Comparison of ENCODE assay signal across 8 cellular contexts in genomic region chr17:1649116-1649843, GRCh38. TPM values are rescaled to one million over a fixed set of nuclear protein-coding genes. Genes with fewer than 3 reads are reported as not detected.
DNase-seq lines count a peak whose midpoint lies in the region; ATAC-seq, FAIRE-seq and TF ChIP-seq lines count a peak whose summit lies in the region.

No MANE protein-coding gene starts in this region.

- peak overlapping the region; percentile 83 for H3K4me3 ChIP-seq in ovary
- H3K4me3 ChIP-seq in thyroid gland (replicated peaks in 1 of 3): peak overlapping the region; percentile 74 to 93 (median 89)

- TF ChIP-seq EP300 in ovary (IDR thresholded peaks at IDR 0.05): no peak

- H3K4me1 ChIP-seq in ovary (ENCODE audit: insufficient read depth) (peaks cover 8% of the 10 kb centered on the region), thyroid gland (peaks cover 34 to 57% of the 10 kb centered on the region in 2 donors)

- TF ChIP-seq POLR2A in ovary (IDR thresholded peaks at IDR 0.05) (peak; percentile 41), thyroid gland (IDR thresholded peaks at IDR 0.05) (peak; percentile 58 to 86)

- 0 to 1% (median 1%) methylated on average over 10 to 80 of the region's 88 CpGs for WGBS in ovary, 3 donors
- WGBS in thyroid gland, 2 donors: 0% methylated on average over 3 to 28 of the region's 88 CpGs

- peak in 8 of 14 donors; percentile 58 to 84 (median 70) for DNase-seq in C1 segment of cervical spinal cord (lab: John Stamatoyannopoulos, UW)
- peak; percentile 66 for DNase-seq in RCC 7860 (ENCODE audit: low spot score)
- DNase-seq in activated gamma-delta T cell treated with anti-CD3 and anti-CD28 coated beads, Interleukin-2, amount 50 U/mL, for 16 hours (ENCODE audit: low read depth): peak; percentile 72
- DNase-seq in glomerular visceral epithelial cell (ENCODE audit: extremely low spot score): peak; percentile 93
- peak; percentile 87 to 92 (median 90) for DNase-seq in ovary
- peak; percentile 85 to 88 for DNase-seq in thyroid gland

- no peak for FAIRE-seq in RCC 7860 (lab: Jason Lieb, UNC)

- ATAC-seq in GM19324 (IDR thresholded peaks at IDR 0.05; ENCODE audit: low FRiP score, unreplicated experiment): peak; percentile 54
- ATAC-seq in HG03460 (IDR thresholded peaks at IDR 0.05; ENCODE audit: unreplicated experiment): peak; percentile 38

- H3K27ac ChIP-seq in ovary (peak overlapping the region; percentile 69 to 95), thyroid gland (peak overlapping the region; percentile 95 to 100 (median 100))

- no peaks in the 10 kb centered on the region for H3K27me3 ChIP-seq in ovary
- H3K27me3 ChIP-seq in thyroid gland: no peaks in the 10 kb centered on the region

- H3K36me3 ChIP-seq in ovary: no peaks in the 10 kb centered on the region
- H3K36me3 ChIP-seq in thyroid gland: peaks cover 38 to 39% of the 10 kb centered on the region in 2 donors

- intact Hi-C loops in ovary (cut with DNase I): loop anchor here in 3 of 4 donors (2.0 to 10.0 kb wide), 4 partner anchors 20 to 136 kb away; partner anchors contain the start of gene SLC43A2 (in 1 of the 3)
- intact Hi-C loops in thyroid gland (cut with DNase I): loop anchor here (5.0 kb wide), 1 partner anchor 77 kb away; no protein-coding TSS in a partner anchor

- H3K9me3 ChIP-seq in ovary: no peaks in the 10 kb centered on the region
- H3K9me3 ChIP-seq in thyroid gland: no peaks in the 10 kb centered on the region

- peak in 1 of 3 donors; percentile 19 for TF ChIP-seq CTCF in ovary (IDR thresholded peaks at IDR 0.05)
- TF ChIP-seq CTCF in thyroid gland (IDR thresholded peaks at IDR 0.05): no peak

RNA-seq across cellular contexts. Expression of gene RILP, which starts 0.4 kb away (rescaled TPM):
- total RNA-seq in ovary (10 to 100 TPM in 1 of 7 donors, 1 to 10 TPM in 6; 3.0 to 11.0 (median 5.7) TPM), thyroid gland (100 to 1,000 TPM in 3 of 4 donors, 10 to 100 TPM in 1; 67.5 to 140 (median 124) TPM)
- polyA plus RNA-seq in ovary: 1 to 10 TPM; 2.3 to 6.2 TPM

RNA-seq across cellular contexts. Expression of gene SCARF1, which starts 3.7 kb away (rescaled TPM):
- 10 to 100 TPM in 1 of 7 donors, 1 to 10 TPM in 6; 2.6 to 10.2 (median 5.7) TPM for total RNA-seq in ovary
- polyA plus RNA-seq in ovary: 1 to 10 TPM; 1.7 to 6.5 TPM
- 10 to 100 TPM; 31.6 to 52.0 (median 35.5) TPM for total RNA-seq in thyroid gland

RNA-seq across cellular contexts. Expression of gene SLC43A2, which starts 20.6 kb away (rescaled TPM):
- total RNA-seq in ovary: 10 to 100 TPM in 3 of 7 donors, 1 to 10 TPM in 4; 3.5 to 24.6 (median 8.8) TPM
- polyA plus RNA-seq in ovary: 1 to 10 TPM; 5.0 to 7.1 TPM
- 10 to 100 TPM; 17.5 to 28.2 (median 23.9) TPM for total RNA-seq in thyroid gland

RNA-seq across cellular contexts. Expression of gene PRPF8, which starts 35.4 kb away (rescaled TPM):
- total RNA-seq in ovary (100 to 1,000 TPM; 146 to 379 (median 290) TPM), thyroid gland (100 to 1,000 TPM; 181 to 256 (median 242) TPM)
- 100 to 1,000 TPM; 150 to 186 TPM for polyA plus RNA-seq in ovary

Comparison
In these comparisons a context has a peak if more than half of its experiments do, and no peak if none do; other contexts are left out.
1. Peak in every context shown above with its lines: DNase-seq, ATAC-seq, H3K4me3 ChIP-seq and H3K27ac ChIP-seq.
2. RNA of gene RILP, which starts 0.4 kb away (total RNA-seq): 67.5 to 140 TPM in thyroid gland; 3.0 to 11.0 TPM in ovary; every median in the first group is over 4 times any median in the second.